ENCODE assay signal across 7 cellular contexts in the genomic region with DNA sequence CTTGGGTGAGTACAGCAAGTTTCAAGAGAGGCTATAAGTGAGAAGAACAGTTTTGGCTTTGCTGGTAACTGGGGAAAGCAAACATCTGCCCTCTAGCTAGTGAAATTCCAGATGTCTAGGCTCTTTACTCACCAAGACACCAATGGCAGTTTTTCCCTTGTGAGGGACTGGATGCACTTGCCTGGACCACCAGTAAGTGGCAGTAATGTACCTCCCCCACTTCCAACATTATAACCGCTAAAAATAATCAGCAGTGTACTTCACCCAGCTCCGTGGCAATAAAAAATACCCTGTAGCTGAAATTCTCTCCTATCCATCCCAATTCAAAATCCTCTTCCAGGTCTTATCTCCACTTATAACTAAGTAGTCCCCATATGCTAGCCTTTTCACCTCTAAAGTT.
A peak's percentile ranks its signal among the peaks of the same experiment; 100 is the strongest.
DNase-seq lines count a peak whose midpoint lies in the region; ATAC-seq and TF ChIP-seq lines count a peak whose summit lies in the region.

No MANE protein-coding gene starts in this region.

- no peak overlapping the region for H3K4me3 Mint-ChIP-seq in activated naive CD8-positive, alpha-beta T cell treated with anti-CD3 and anti-CD28 coated beads, Interleukin-2, amount 50 U/mL, for 24 hours

- H3K27ac ChIP-seq in right atrium auricular region, result peak overlapping the region in 1 of 2 donors; percentile 17

- H3K4me3 ChIP-seq in Jurkat, Clone E6-1 (ENCODE audit: low read length), result no peak overlapping the region
- no peak overlapping the region for H3K4me3 ChIP-seq in right atrium auricular region

- no peaks in the 10 kb centered on the region for H3K9me3 ChIP-seq in right atrium auricular region

- H3K27me3 ChIP-seq in right atrium auricular region, result no peaks in the 10 kb centered on the region

- H3K36me3 Mint-ChIP-seq in activated naive CD8-positive, alpha-beta T cell treated with anti-CD3 and anti-CD28 coated beads, Interleukin-2, amount 50 U/mL, for 24 hours (ENCODE audit: low read depth), result peaks cover 54% of the 10 kb centered on the region

- H3K4me1 Mint-ChIP-seq in activated naive CD8-positive, alpha-beta T cell treated with anti-CD3 and anti-CD28 coated beads, Interleukin-2, amount 50 U/mL, for 24 hours, result peaks cover 1% of the 10 kb centered on the region

- H3K36me3 ChIP-seq in right atrium auricular region, result no peaks in the 10 kb centered on the region

- DNase-seq in EL, result peak; percentile 66
- peak; percentile 9 for DNase-seq in Jurkat, Clone E6-1 (ENCODE audit: low read depth, low spot score)
- DNase-seq in activated naive CD8-positive, alpha-beta T cell treated with anti-CD3 and anti-CD28 coated beads, Interleukin-2, amount 50 U/mL, for 24 hours, result peak; percentile 7
- DNase-seq in right atrium auricular region (ENCODE audit: low spot score), result no peak
- DNase-seq in smooth muscle cell of the brain vasculature (ENCODE audit: low read depth, low spot score), result peak; percentile 36
- DNase-seq in NK-92 treated with Interleukin-12 subunit alpha and Interleukin-12 subunit beta, amount 100 ng/mL, for 24 hours (lab: John Stamatoyannopoulos, UW), result no peak

- peak; percentile 90 for ATAC-seq in GM21360 (IDR thresholded peaks at IDR 0.05; ENCODE audit: unreplicated experiment)
- ATAC-seq in activated naive CD8-positive, alpha-beta T cell treated with anti-CD3 and anti-CD28 coated beads, Interleukin-2, amount 50 U/mL, for 24 hours, result peak; percentile 57

- no peaks in the 10 kb centered on the region for H3K27me3 Mint-ChIP-seq in activated naive CD8-positive, alpha-beta T cell treated with anti-CD3 and anti-CD28 coated beads, Interleukin-2, amount 50 U/mL, for 24 hours

- H3K27ac Mint-ChIP-seq in activated naive CD8-positive, alpha-beta T cell treated with anti-CD3 and anti-CD28 coated beads, Interleukin-2, amount 50 U/mL, for 24 hours, result no peak overlapping the region

- H3K4me1 ChIP-seq in right atrium auricular region, result no peaks in the 10 kb centered on the region

- TF ChIP-seq CTCF in right atrium auricular region (IDR thresholded peaks at IDR 0.05), result peak; percentile 56 to 86

- peaks cover 11% of the 10 kb centered on the region for H3K9me3 Mint-ChIP-seq in activated naive CD8-positive, alpha-beta T cell treated with anti-CD3 and anti-CD28 coated beads, Interleukin-2, amount 50 U/mL, for 24 hours

Comparison
In these comparisons a context has a peak if more than half of its experiments do, and no peak if none do; other contexts are left out.
1. DNase-seq: peak in EL (single experiment), Jurkat, Clone E6-1 (single experiment), activated naive CD8-positive, alpha-beta T cell treated with anti-CD3 and anti-CD28 coated beads, Interleukin-2, amount 50 U/mL, for 24 hours (single experiment) and smooth muscle cell of the brain vasculature (single experiment); none in right atrium auricular region (single experiment) and NK-92 treated with Interleukin-12 subunit alpha and Interleukin-12 subunit beta, amount 100 ng/mL, for 24 hours (single experiment).